8 cellular contexts compared by ENCODE assay signal in the genomic region with DNA sequence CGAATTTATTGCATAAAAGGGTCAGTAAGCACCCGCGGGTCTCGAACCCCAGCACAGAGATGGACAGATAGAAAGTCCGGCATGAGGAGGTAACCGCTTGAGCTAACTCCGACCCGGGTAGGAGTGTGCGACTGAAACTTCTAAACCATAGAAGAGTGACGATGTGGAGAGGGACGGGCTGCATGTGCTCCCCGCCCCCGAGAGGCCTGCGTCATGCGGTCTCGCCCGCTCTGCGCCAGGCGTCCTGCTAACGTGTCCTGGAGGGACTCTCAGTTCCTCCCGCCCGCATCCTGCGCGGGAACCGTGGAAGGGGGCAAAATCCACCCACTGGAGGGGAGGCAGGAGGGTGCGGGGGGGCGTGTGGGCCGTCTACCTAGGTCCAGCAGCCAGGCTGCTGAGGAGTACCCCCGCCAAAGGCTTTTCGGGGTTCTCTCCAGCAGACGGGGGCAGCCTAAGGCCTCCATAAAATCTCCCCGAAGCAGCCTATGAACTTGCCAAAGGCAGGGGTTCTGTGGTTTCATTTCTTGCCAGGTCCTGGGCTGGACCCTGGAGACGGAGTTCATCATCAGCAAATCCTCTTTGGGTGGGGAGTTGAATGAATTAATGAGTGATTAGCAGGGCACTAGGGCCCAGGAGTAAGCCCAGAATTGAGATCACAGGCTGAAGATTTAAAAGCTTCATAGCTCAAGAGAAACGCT. TPM values are rescaled to one million over a fixed set of nuclear protein-coding genes. Genes with fewer than 3 reads are reported as not detected.
DNase-seq lines count a peak whose midpoint lies in the region; ATAC-seq, FAIRE-seq and TF ChIP-seq lines count a peak whose summit lies in the region.

No MANE protein-coding gene starts in this region.

- peak overlapping the region; percentile 39 for H3K4me3 ChIP-seq in CD8-positive, alpha-beta T cell (ENCODE audit: low read depth, low read length)
- H3K4me3 ChIP-seq in mucosa of descending colon: no peak overlapping the region

- TF ChIP-seq CTCF in CD8-positive, alpha-beta T cell (IDR thresholded peaks at IDR 0.05): no peak
- no peak for TF ChIP-seq CTCF in endothelial cell (IDR thresholded peaks at IDR 0.05; ENCODE audit: unreplicated experiment)
- no peak for TF ChIP-seq CTCF in mucosa of descending colon (IDR thresholded peaks at IDR 0.05)

- no peaks in the 10 kb centered on the region for H3K9me3 ChIP-seq in CD8-positive, alpha-beta T cell (ENCODE audit: low read length)
- no peaks in the 10 kb centered on the region for H3K9me3 ChIP-seq in mucosa of descending colon

- H3K27ac ChIP-seq in CD8-positive, alpha-beta T cell (ENCODE audit: low read depth, low read length): no peak overlapping the region

- peak overlapping the region; percentile 13 for H3K27ac Mint-ChIP-seq in CD8-positive, alpha-beta T cell
- H3K27ac Mint-ChIP-seq in activated CD4-positive, alpha-beta memory T cell treated with anti-CD3 and anti-CD28 coated beads for 36 hours: peak overlapping the region; percentile 59
- H3K27ac Mint-ChIP-seq in endothelial cell (ENCODE audit: unreplicated experiment): peak overlapping the region; percentile 67

- intact Hi-C loops in CD8-positive, alpha-beta T cell (cut with DNase I, micrococcal nuclease): loop anchor here (1.0 to 10.0 kb wide), 2 partner anchors 135 to 616 kb away; no protein-coding TSS in a partner anchor
- intact Hi-C loops in activated CD4-positive, alpha-beta memory T cell treated with anti-CD3 and anti-CD28 coated beads for 36 hours (cut with micrococcal nuclease): loop anchor here (1.0 to 2.0 kb wide), 2 partner anchors 43 to 52 kb away; a partner anchor contains a TSS
- intact Hi-C loops in mucosa of descending colon (cut with DNase I, micrococcal nuclease): no loop called here

- ATAC-seq in CD8-positive, alpha-beta T cell: peak; percentile 96
- ATAC-seq in GM21447 (IDR thresholded peaks at IDR 0.05; ENCODE audit: unreplicated experiment) (peak; percentile 98), mucosa of descending colon (peak; percentile 98)

- peaks cover 2% of the 10 kb centered on the region for H3K4me1 ChIP-seq in CD8-positive, alpha-beta T cell (ENCODE audit: insufficient read depth, low read length)
- H3K4me1 ChIP-seq in mucosa of descending colon (ENCODE audit: low read depth): no peaks in the 10 kb centered on the region

- CTCF ChIA-PET in CD8-positive, alpha-beta T cell (lab: Charles Lee): interaction anchor here (1.4 to 3.2 kb wide), 4 partner anchors 10 to 198 kb away, joined by 3 to 13 read pairs (median 5); no protein-coding TSS in a partner anchor
- CTCF ChIA-PET in activated CD4-positive, alpha-beta memory T cell treated with anti-CD3 and anti-CD28 coated beads for 36 hours (lab: Charles Lee): interaction anchor here (1.0 to 4.7 kb wide), 11 partner anchors 11 to 194 kb away, joined by 3 to 38 read pairs (median 4); a partner anchor contains a TSS

- FAIRE-seq in HTR-8/SVneo (lab: Jason Lieb, UNC): peak; percentile 74

- H3K27me3 ChIP-seq in CD8-positive, alpha-beta T cell (ENCODE audit: insufficient read depth, low read length): no peaks in the 10 kb centered on the region

- peaks cover 4% of the 10 kb centered on the region for H3K4me1 Mint-ChIP-seq in CD8-positive, alpha-beta T cell (ENCODE audit: low read depth)
- peaks cover 9% of the 10 kb centered on the region for H3K4me1 Mint-ChIP-seq in activated CD4-positive, alpha-beta memory T cell treated with anti-CD3 and anti-CD28 coated beads for 36 hours (ENCODE audit: low read depth)
- H3K4me1 Mint-ChIP-seq in endothelial cell (ENCODE audit: unreplicated experiment): peaks cover 3% of the 10 kb centered on the region

- no peaks in the 10 kb centered on the region for H3K9me3 Mint-ChIP-seq in CD8-positive, alpha-beta T cell
- no peaks in the 10 kb centered on the region for H3K9me3 Mint-ChIP-seq in activated CD4-positive, alpha-beta memory T cell treated with anti-CD3 and anti-CD28 coated beads for 36 hours
- H3K9me3 Mint-ChIP-seq in endothelial cell (ENCODE audit: unreplicated experiment): no peaks in the 10 kb centered on the region

- H3K27me3 Mint-ChIP-seq in CD8-positive, alpha-beta T cell (ENCODE audit: low read depth): peaks cover 30% of the 10 kb centered on the region
- H3K27me3 Mint-ChIP-seq in activated CD4-positive, alpha-beta memory T cell treated with anti-CD3 and anti-CD28 coated beads for 36 hours: peaks cover 33% of the 10 kb centered on the region
- H3K27me3 Mint-ChIP-seq in endothelial cell (ENCODE audit: unreplicated experiment): peaks cover 12% of the 10 kb centered on the region

- peak; percentile 10 to 66 (median 44) for DNase-seq in CD8-positive, alpha-beta T cell
- DNase-seq in HTR-8/SVneo (ENCODE audit: insufficient read length, low spot score) (peak; percentile 78), endothelial cell (ENCODE audit: low spot score) (peak; percentile 76), mucosa of descending colon (peak; percentile 89 to 95 (median 94)), NCI-H1417 treated with DMSO at 0.1 percent for 48 hours (lab: John Stamatoyannopoulos, UW) (no peak)
- peak; percentile 85 for DNase-seq in activated CD4-positive, alpha-beta memory T cell treated with anti-CD3 and anti-CD28 coated beads for 36 hours
- DNase-seq in stimulated activated CD8-positive, alpha-beta memory T cell treated with anti-CD3 and anti-CD28 coated beads, Interleukin-7, amount 100 ng/mL, for 24 hours (ENCODE audit: low read depth): peak; percentile 32

- peak overlapping the region; percentile 77 for H3K4me3 Mint-ChIP-seq in CD8-positive, alpha-beta T cell
- H3K4me3 Mint-ChIP-seq in activated CD4-positive, alpha-beta memory T cell treated with anti-CD3 and anti-CD28 coated beads for 36 hours: peak overlapping the region; percentile 56
- H3K4me3 Mint-ChIP-seq in endothelial cell (ENCODE audit: unreplicated experiment): peak overlapping the region; percentile 90

- H3K36me3 Mint-ChIP-seq in CD8-positive, alpha-beta T cell: no peaks in the 10 kb centered on the region
- no peaks in the 10 kb centered on the region for H3K36me3 Mint-ChIP-seq in activated CD4-positive, alpha-beta memory T cell treated with anti-CD3 and anti-CD28 coated beads for 36 hours
- peaks cover 3% of the 10 kb centered on the region for H3K36me3 Mint-ChIP-seq in endothelial cell (ENCODE audit: low read depth, unreplicated experiment)

- POLR2A ChIA-PET in CD8-positive, alpha-beta T cell (lab: Charles Lee): no interaction called here
- POLR2A ChIA-PET in activated CD4-positive, alpha-beta memory T cell treated with anti-CD3 and anti-CD28 coated beads for 36 hours (lab: Charles Lee): no interaction called here

- no peaks in the 10 kb centered on the region for H3K36me3 ChIP-seq in CD8-positive, alpha-beta T cell (ENCODE audit: insufficient read depth, low read length)
- H3K36me3 ChIP-seq in mucosa of descending colon (ENCODE audit: low read depth): no peaks in the 10 kb centered on the region

RNA-seq across cellular contexts. Expression of a gene that starts 51.8 kb away (rescaled TPM):
- total RNA-seq in CD8-positive, alpha-beta T cell: 1 to 10 TPM; 1.8 TPM
- under 1 TPM; 0.58 to 0.97 TPM for total RNA-seq in activated CD4-positive, alpha-beta memory T cell treated with anti-CD3 and anti-CD28 coated beads for 36 hours
- total RNA-seq in endothelial cell (ENCODE audit: unreplicated experiment): 27.9 TPM
- total RNA-seq in mucosa of descending colon: 10 to 100 TPM; 26.8 to 77.1 (median 47.0) TPM

RNA-seq across cellular contexts. Expression of a gene that starts 52.0 kb away (rescaled TPM):
- total RNA-seq in CD8-positive, alpha-beta T cell: 10 to 100 TPM; 11.8 to 13.0 TPM
- total RNA-seq in activated CD4-positive, alpha-beta memory T cell treated with anti-CD3 and anti-CD28 coated beads for 36 hours: 10 to 100 TPM in 1 of 2 experiments, 1 to 10 TPM in 1; 9.6 to 10.9 TPM
- total RNA-seq in endothelial cell (ENCODE audit: unreplicated experiment) (68.5 TPM), mucosa of descending colon (10 to 100 TPM; 39.7 to 79.8 (median 42.0) TPM)

Comparison
In these comparisons a context has a peak if more than half of its experiments do, and no peak if none do; other contexts are left out.
1. H3K27ac Mint-ChIP-seq: peak in every context shown above with its lines; median percentile 67 in endothelial cell; 59 in activated CD4-positive, alpha-beta memory T cell treated with anti-CD3 and anti-CD28 coated beads for 36 hours; 13 in CD8-positive, alpha-beta T cell.
2. RNA of a gene that starts 51.8 kb away (total RNA-seq): 26.8 to 77.1 TPM in mucosa of descending colon and 27.9 TPM in endothelial cell (single experiment); 1.8 TPM in CD8-positive, alpha-beta T cell and 0.58 to 0.97 TPM in activated CD4-positive, alpha-beta memory T cell treated with anti-CD3 and anti-CD28 coated beads for 36 hours; every median in the first group is over 4 times any median in the second.
3. intact Hi-C loops: an anchor here in CD8-positive, alpha-beta T cell (1.0 to 10.0 kb wide) and activated CD4-positive, alpha-beta memory T cell treated with anti-CD3 and anti-CD28 coated beads for 36 hours (1.0 to 2.0 kb wide); none called in mucosa of descending colon.
4. Peak in every context shown above with its lines, with median percentiles within 50 percentile points of each other: ATAC-seq and H3K4me3 Mint-ChIP-seq.